In the genomic region with DNA sequence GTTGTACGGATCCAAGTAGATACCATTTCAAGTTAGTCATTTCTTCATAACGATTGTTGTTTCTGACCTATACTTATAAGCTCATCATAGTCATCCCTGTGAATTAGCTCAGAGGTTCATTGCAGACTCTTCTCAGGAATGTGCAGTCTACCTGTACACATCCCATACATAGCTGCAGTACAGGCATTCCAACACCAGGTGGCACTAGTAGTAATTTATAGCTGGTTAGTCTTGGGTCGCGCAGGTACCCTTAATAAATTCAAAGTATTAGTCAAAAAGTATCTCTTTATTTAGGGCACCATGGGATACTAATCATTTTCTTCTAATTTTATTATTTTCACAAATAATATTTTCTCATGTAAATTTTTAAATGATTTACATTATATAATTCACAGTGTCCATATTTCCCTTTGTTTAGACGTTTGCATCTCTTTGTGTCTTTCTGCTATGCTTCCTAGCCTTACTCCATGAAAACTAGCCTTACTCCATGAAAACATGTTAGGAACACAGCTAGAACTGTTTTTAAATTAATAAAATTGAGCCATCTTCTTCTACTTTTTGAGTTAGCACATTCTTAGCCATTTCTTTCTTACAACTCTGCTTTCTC, we compare ENCODE assay signal across 9 cellular contexts.
DNase-seq lines count a peak whose midpoint lies in the region; ATAC-seq and TF ChIP-seq lines count a peak whose summit lies in the region.
"Had no signal": no experiment of that assay in that cellular context is flagged by ENCODE, and none has a peak within 500 bp of the region (broad histone marks: within the 10 kb centered on the region; RNA-seq: fewer than 3 reads in every experiment).

No MANE protein-coding gene starts in this region.

- H3K27me3 Mint-ChIP-seq in glutamatergic neuron (ENCODE audit: unreplicated experiment) = no peaks in the 10 kb centered on the region
- H3K27me3 Mint-ChIP-seq: effector memory CD8-positive, alpha-beta T cell had no signal

- H3K4me3 ChIP-seq in OCI-LY1 (ENCODE audit: low read depth, low read length, poor library complexity, severe bottlenecking) (no peak overlapping the region), retinal pigment epithelial cell (ENCODE audit: low read length) (no peak overlapping the region)

- no peak overlapping the region for H3K9ac ChIP-seq in OCI-LY1 (ENCODE audit: low read length)

- ATAC-seq in GM21367 (IDR thresholded peaks at IDR 0.05; ENCODE audit: unreplicated experiment) = peak; percentile 90
- ATAC-seq in HG03575 (IDR thresholded peaks at IDR 0.05; ENCODE audit: extremely low read depth, insufficient number of reproducible peaks, low FRiP score, unreplicated experiment) = peak; percentile 92
- ATAC-seq: effector memory CD8-positive, alpha-beta T cell had no signal

- peaks cover 30% of the 10 kb centered on the region for H3K4me1 Mint-ChIP-seq in glutamatergic neuron (ENCODE audit: low read depth, unreplicated experiment)

- H3K9me2 ChIP-seq in OCI-LY1 (ENCODE audit: low read depth, low read length) = no peaks in the 10 kb centered on the region

- H3K9me3 Mint-ChIP-seq in glutamatergic neuron (ENCODE audit: unreplicated experiment) = peaks cover 4% of the 10 kb centered on the region

- H3K79me2 ChIP-seq in OCI-LY1 (ENCODE audit: insufficient read depth, low read length) = no peaks in the 10 kb centered on the region

- no peaks in the 10 kb centered on the region for H3F3A ChIP-seq in OCI-LY1 (ENCODE audit: insufficient read depth, low read length)

- DNase-seq in Daoy (ENCODE audit: low read depth) (peak; percentile 40), glutamatergic neuron (peak; percentile 73), retinal pigment epithelial cell (ENCODE audit: low read depth) (no peak), cerebellar nuclear complex (lab: John Stamatoyannopoulos, UW) (no peak)
- peak; percentile 61 to 64 for DNase-seq in activated T-cell treated with anti-CD3 and anti-CD28 coated beads, Interleukin-2, amount 50 U/mL, for 48 hours

- no peak overlapping the region for H3K27ac ChIP-seq in OCI-LY1 (ENCODE audit: low read depth, low read length, poor library complexity, severe bottlenecking)

- no peaks in the 10 kb centered on the region for H3K9me3 ChIP-seq in OCI-LY1 (ENCODE audit: low read length)

- TF ChIP-seq CTCF in OCI-LY1 (IDR thresholded peaks at IDR 0.05; ENCODE audit: low read length) (peak; percentile 70), glutamatergic neuron (IDR thresholded peaks at IDR 0.05; ENCODE audit: partially characterized antibody, unreplicated experiment) (peak; percentile 94), retinal pigment epithelial cell (conservative IDR thresholded peaks at IDR 0.05; ENCODE audit: low read depth, low read length) (peak; percentile 91)

- H3K36me3 ChIP-seq in OCI-LY1 (ENCODE audit: insufficient read depth, low read length) = no peaks in the 10 kb centered on the region

- H4K20me1 ChIP-seq in OCI-LY1 (ENCODE audit: insufficient read depth, low read length) = no peaks in the 10 kb centered on the region

- peak overlapping the region; percentile 100 for H3K27ac Mint-ChIP-seq in glutamatergic neuron (ENCODE audit: unreplicated experiment)
- H3K27ac Mint-ChIP-seq: effector memory CD8-positive, alpha-beta T cell had no signal

- no peaks in the 10 kb centered on the region for H3K36me3 Mint-ChIP-seq in glutamatergic neuron (ENCODE audit: unreplicated experiment)

- no peaks in the 10 kb centered on the region for H3K27me3 ChIP-seq in OCI-LY1 (ENCODE audit: insufficient read depth, low read length)

- no peak overlapping the region for H3K4me3 Mint-ChIP-seq in glutamatergic neuron (ENCODE audit: unreplicated experiment)
- H3K4me3 Mint-ChIP-seq: effector memory CD8-positive, alpha-beta T cell had no signal

- H3K4me2 ChIP-seq in OCI-LY1 (ENCODE audit: low read length) = no peak overlapping the region

- H2AFZ ChIP-seq in OCI-LY1 (ENCODE audit: low read length) = no peak overlapping the region

- H3K4me1 ChIP-seq in OCI-LY1 (ENCODE audit: insufficient read depth, low read length, severe bottlenecking) = no peaks in the 10 kb centered on the region

Comparison
In these comparisons a context has a peak if more than half of its experiments do, and no peak if none do; other contexts are left out.
1. DNase-seq: peak in Daoy (single experiment), activated T-cell treated with anti-CD3 and anti-CD28 coated beads, Interleukin-2, amount 50 U/mL, for 48 hours (2 of 2) and glutamatergic neuron (single experiment); none in retinal pigment epithelial cell (single experiment) and cerebellar nuclear complex (0 of 2).
2. Peak in every context shown above with its lines, with median percentiles within 50 percentile points of each other: CTCF ChIP-seq.